16 cellular contexts compared by ENCODE assay signal in the genomic region with DNA sequence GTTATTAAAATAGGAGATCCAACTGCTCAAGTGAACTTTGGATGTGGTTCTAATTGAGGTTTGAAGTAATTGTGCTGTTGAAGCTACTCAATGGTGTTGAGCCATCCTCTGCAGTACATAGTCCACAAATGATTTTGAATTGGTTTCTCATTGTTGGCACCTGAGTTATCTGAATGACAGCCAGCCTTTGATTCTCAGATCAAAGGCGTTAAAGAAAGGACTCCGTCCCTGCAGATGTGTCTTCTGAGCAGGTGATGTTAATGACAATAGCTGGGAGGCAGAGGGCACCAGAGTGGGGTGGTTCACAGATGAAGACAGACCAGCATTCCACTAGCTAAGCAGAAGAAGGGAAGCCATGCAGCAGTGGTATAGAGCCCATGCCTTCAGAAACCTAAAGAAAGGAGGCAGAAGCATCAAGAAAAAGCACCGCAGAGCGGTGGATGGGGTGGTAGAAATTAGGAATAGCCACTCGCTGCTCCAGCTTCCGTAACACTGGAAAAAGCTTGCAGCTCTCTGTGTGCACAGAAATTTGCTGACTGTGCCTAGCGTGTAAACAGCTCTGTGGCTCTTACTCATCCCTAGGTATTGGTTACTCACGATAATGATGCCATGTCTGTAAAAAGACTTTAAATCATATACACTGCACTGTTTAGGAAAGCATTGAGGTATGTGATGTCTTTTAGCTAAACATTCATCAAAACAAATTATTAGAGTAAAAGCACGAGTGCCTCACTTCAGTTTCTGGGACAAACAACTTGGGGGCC.
DNase-seq lines count a peak whose midpoint lies in the region; ATAC-seq, FAIRE-seq and TF ChIP-seq lines count a peak whose summit lies in the region.
"Had no signal": no experiment of that assay in that cellular context is flagged by ENCODE, and none has a peak within 500 bp of the region (broad histone marks: within the 10 kb centered on the region; RNA-seq: fewer than 3 reads in every experiment).

No MANE protein-coding gene starts in this region.

- no peak overlapping the region for H3K4me3 ChIP-seq in GM23338
- no peak overlapping the region for H3K4me3 ChIP-seq in astrocyte (ENCODE audit: insufficient read depth, low read depth, low read length)
- H3K4me3 ChIP-seq in right lobe of liver: no peak overlapping the region
- no peak overlapping the region for H3K4me3 ChIP-seq in mucosa of descending colon
- H3K4me3 ChIP-seq: body of pancreas, psoas muscle had no signal

- H4K20me1 ChIP-seq in GM23338 (replicated peaks; ENCODE audit: insufficient read depth): no peaks in the 10 kb centered on the region
- H4K20me1 ChIP-seq in astrocyte (ENCODE audit: insufficient read depth, low read length): peaks cover 5% of the 10 kb centered on the region

- WGBS in right lobe of liver (ENCODE audit: insufficient coverage, low coverage, low lambda C conversion rate, missing lambda C conversion rate): 62% methylated on average over 9 of the region's 9 CpGs

- H3F3A ChIP-seq in GM23338 (replicated peaks; ENCODE audit: low read depth): no peaks in the 10 kb centered on the region

- H3K27me3 Mint-ChIP-seq in GM23338 (ENCODE audit: insufficient read depth, low read depth, poor library complexity): no peaks in the 10 kb centered on the region
- no peaks in the 10 kb centered on the region for H3K27me3 Mint-ChIP-seq in astrocyte (ENCODE audit: low read depth, unreplicated experiment)

- intact Hi-C loops in right lobe of liver (cut with DNase I) (no loop called here), mucosa of descending colon (cut with DNase I, micrococcal nuclease) (no loop called here), Right ventricle myocardium superior (cut with DNase I) (no loop called here)

- H3K27ac ChIP-seq in GM23338 (ENCODE audit: low read depth) (no peak overlapping the region), astrocyte (ENCODE audit: low read depth, low read length) (no peak overlapping the region), right lobe of liver (no peak overlapping the region)
- H3K27ac ChIP-seq: body of pancreas, psoas muscle had no signal

- no peak overlapping the region for H3K27ac Mint-ChIP-seq in GM23338
- no peak overlapping the region for H3K27ac Mint-ChIP-seq in astrocyte (ENCODE audit: unreplicated experiment)

- peaks cover 11% of the 10 kb centered on the region; the same call in 2 of the 3 replicates for H3K36me3 Mint-ChIP-seq in GM23338 (ENCODE audit: low read depth)
- H3K36me3 Mint-ChIP-seq in astrocyte (ENCODE audit: low read depth, unreplicated experiment): no peaks in the 10 kb centered on the region

- H3K9me2 ChIP-seq in GM23338 (ENCODE audit: insufficient read depth): no peaks in the 10 kb centered on the region
- H3K9me2 ChIP-seq: SK-N-SH had no signal

- H3K4me1 Mint-ChIP-seq in GM23338 (peaks cover 24% of the 10 kb centered on the region; the same call in 2 of the 3 replicates), astrocyte (ENCODE audit: low read depth, unreplicated experiment) (no peaks in the 10 kb centered on the region)

- H3K27me3 ChIP-seq in GM23338 (ENCODE audit: insufficient read depth) (no peaks in the 10 kb centered on the region), astrocyte (ENCODE audit: insufficient read depth, low read length) (no peaks in the 10 kb centered on the region), right lobe of liver (no peaks in the 10 kb centered on the region)
- H3K27me3 ChIP-seq: body of pancreas had no signal

- H3K4me2 ChIP-seq in GM23338 (no peak overlapping the region), astrocyte (ENCODE audit: low read length) (peak overlapping the region; percentile 8)
- H3K4me2 ChIP-seq: SK-N-SH had no signal

- H3K36me3 ChIP-seq in GM23338 (ENCODE audit: insufficient read depth): no peaks in the 10 kb centered on the region
- no peaks in the 10 kb centered on the region for H3K36me3 ChIP-seq in astrocyte (ENCODE audit: insufficient read depth, low read length)
- H3K36me3 ChIP-seq in right lobe of liver: no peaks in the 10 kb centered on the region
- no peaks in the 10 kb centered on the region for H3K36me3 ChIP-seq in mucosa of descending colon (ENCODE audit: low read depth)

- ATAC-seq in GM23338 (peak; percentile 43; the same call in 2 of the 3 replicates), right lobe of liver (peak; percentile 54 to 82 (median 70)), mucosa of descending colon (no peak), GM21825 (IDR thresholded peaks at IDR 0.05; ENCODE audit: unreplicated experiment) (no peak), Right ventricle myocardium superior (ENCODE audit: poor library complexity) (no peak), HG03442 (IDR thresholded peaks at IDR 0.05; ENCODE audit: unreplicated experiment) (no peak)
- ATAC-seq: body of pancreas had no signal

- H2AFZ ChIP-seq in GM23338: no peak overlapping the region
- H2AFZ ChIP-seq in astrocyte (ENCODE audit: low read depth, low read length): no peak overlapping the region

- no peak for TF ChIP-seq POLR2A in right lobe of liver (IDR thresholded peaks at IDR 0.05)

- H3K9me3 Mint-ChIP-seq in GM23338 (no peaks in the 10 kb centered on the region), astrocyte (ENCODE audit: unreplicated experiment) (no peaks in the 10 kb centered on the region)

- no peak for FAIRE-seq in astrocyte (lab: Jason Lieb, UNC)
- FAIRE-seq: H54 had no signal

- H3K4me3 Mint-ChIP-seq in GM23338 (no peak overlapping the region), astrocyte (ENCODE audit: unreplicated experiment) (no peak overlapping the region)

- TF ChIP-seq CTCF in GM23338 (conservative IDR thresholded peaks at IDR 0.05; ENCODE audit: low read depth in 2 of 2) (peak in 1 of 2 experiments; percentile 12; a peak in 1 of 4 replicates), astrocyte (IDR thresholded peaks at IDR 0.05; ENCODE audit: insufficient read depth, low read depth, low read length) (no peak), right lobe of liver (IDR thresholded peaks at IDR 0.05) (no peak), mucosa of descending colon (IDR thresholded peaks at IDR 0.05) (no peak)

- H3K79me2 ChIP-seq in GM23338 (replicated peaks; ENCODE audit: insufficient read depth): no peaks in the 10 kb centered on the region
- H3K79me2 ChIP-seq in astrocyte (ENCODE audit: insufficient read depth, low read length): no peaks in the 10 kb centered on the region

- H3K9me3 ChIP-seq in astrocyte (ENCODE audit: insufficient read depth, low read depth, low read length): no peaks in the 10 kb centered on the region
- H3K9me3 ChIP-seq in right lobe of liver: no peaks in the 10 kb centered on the region
- no peaks in the 10 kb centered on the region for H3K9me3 ChIP-seq in mucosa of descending colon
- H3K9me3 ChIP-seq: body of pancreas, psoas muscle, SK-N-SH had no signal

- H3K9ac ChIP-seq in astrocyte (ENCODE audit: low read length): no peak overlapping the region
- H3K9ac ChIP-seq: SK-N-SH had no signal

- H3K4me1 ChIP-seq in GM23338 (ENCODE audit: insufficient read depth) (peaks cover 9% of the 10 kb centered on the region), astrocyte (ENCODE audit: insufficient read depth, low read length) (no peaks in the 10 kb centered on the region), right lobe of liver (peaks cover 0 to 9% (median 5%) of the 10 kb centered on the region in 4 donors), mucosa of descending colon (ENCODE audit: low read depth) (peaks cover 2% of the 10 kb centered on the region)
- H3K4me1 ChIP-seq: psoas muscle had no signal

- peak; percentile 24 for DNase-seq in AG08396 (ENCODE audit: low spot score)
- no peak for DNase-seq in GM23338 (ENCODE audit: low spot score)
- peak; percentile 51 for DNase-seq in astrocyte (ENCODE audit: low read depth)
- DNase-seq in right lobe of liver: no peak
- DNase-seq in mucosa of descending colon: no peak
- no peak for DNase-seq in Right ventricle myocardium superior
- DNase-seq: body of pancreas; effector memory CD4-positive, alpha-beta T cell; glutamatergic neuron; kidney glomerular epithelial cell; MM.1S; psoas muscle; SK-N-SH had no signal

TF ChIP-seq in GM23338, 12 proteins besides CTCF, POLR2A, EP300 and RAD21 (continues in another document):
- TF ChIP-seq CREB1 (CRISPR knock-in tag; IDR thresholded peaks at IDR 0.05; ENCODE audit: low read depth) (no peak), NANOG (IDR thresholded peaks at IDR 0.05; ENCODE audit: borderline replicate concordance) (no peak), ZNF114 (CRISPR knock-in tag; IDR thresholded peaks at IDR 0.05) (no peak), JUNB (IDR thresholded peaks at IDR 0.05; ENCODE audit: unreplicated experiment) (no peak), EZH2 (IDR thresholded peaks at IDR 0.05; ENCODE audit: low read depth, unreplicated experiment) (no peak), ZNF331 (CRISPR knock-in tag; IDR thresholded peaks at IDR 0.05; ENCODE audit: low read depth) (no peak), STAT1 (IDR thresholded peaks at IDR 0.05; ENCODE audit: unreplicated experiment) (no peak)
- TF ChIP-seq, protein P1, sequence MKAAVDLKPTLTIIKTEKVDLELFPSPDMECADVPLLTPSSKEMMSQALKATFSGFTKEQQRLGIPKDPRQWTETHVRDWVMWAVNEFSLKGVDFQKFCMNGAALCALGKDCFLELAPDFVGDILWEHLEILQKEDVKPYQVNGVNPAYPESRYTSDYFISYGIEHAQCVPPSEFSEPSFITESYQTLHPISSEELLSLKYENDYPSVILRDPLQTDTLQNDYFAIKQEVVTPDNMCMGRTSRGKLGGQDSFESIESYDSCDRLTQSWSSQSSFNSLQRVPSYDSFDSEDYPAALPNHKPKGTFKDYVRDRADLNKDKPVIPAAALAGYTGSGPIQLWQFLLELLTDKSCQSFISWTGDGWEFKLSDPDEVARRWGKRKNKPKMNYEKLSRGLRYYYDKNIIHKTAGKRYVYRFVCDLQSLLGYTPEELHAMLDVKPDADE (IDR thresholded peaks at IDR 0.05): no peak

Comparison
In these comparisons a context has a peak if more than half of its experiments do, and no peak if none do; other contexts are left out.
1. DNase-seq: peak in AG08396 (single experiment) and astrocyte (single experiment); none in GM23338 (single experiment), right lobe of liver (0 of 3), mucosa of descending colon (0 of 3) and Right ventricle myocardium superior (single experiment).
2. ATAC-seq: peak in GM23338 (single experiment) and right lobe of liver (4 of 4); none in mucosa of descending colon (single experiment), GM21825 (single experiment), Right ventricle myocardium superior (single experiment) and HG03442 (single experiment).